In the genomic region with DNA sequence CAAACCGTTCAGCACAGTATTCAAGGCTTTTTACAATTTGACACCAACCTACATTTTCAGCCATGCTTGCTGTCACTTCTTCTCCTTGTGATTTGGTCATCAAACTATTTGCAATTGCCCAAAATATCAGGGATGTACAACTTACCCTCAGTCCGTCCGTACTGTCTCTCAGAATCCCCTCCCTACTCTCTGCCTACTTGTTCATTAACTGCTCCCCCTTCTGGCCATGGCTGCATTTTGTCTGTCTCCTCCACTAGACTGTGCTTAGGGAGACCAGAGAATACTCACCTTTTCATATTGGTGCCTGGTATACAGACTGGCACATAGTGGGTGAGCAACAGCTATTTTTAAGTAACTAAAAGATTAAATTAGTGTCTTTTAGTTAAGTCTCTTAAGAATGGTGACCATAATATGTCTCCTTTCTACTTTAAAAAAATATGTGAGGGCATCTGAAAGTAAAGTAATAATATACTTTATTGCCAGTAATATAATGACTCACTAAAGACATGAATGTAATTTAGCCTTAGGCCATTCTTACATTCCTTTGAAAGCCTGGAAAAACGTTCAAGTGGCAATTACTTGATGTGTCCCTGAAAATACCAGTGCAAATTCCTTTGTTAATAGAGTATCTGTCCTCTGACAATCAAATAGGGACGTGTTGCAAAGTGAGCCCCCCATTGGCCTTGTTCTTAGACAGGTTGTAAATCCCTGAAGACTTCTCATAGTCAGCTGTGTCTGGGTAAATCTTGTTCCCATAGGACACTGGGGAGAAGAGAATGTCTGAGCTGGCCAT, we compare ENCODE assay signal across 9 cellular contexts. TPM values are rescaled to one million over a fixed set of nuclear protein-coding genes. Genes with fewer than 3 reads are reported as not detected.
DNase-seq lines count a peak whose midpoint lies in the region; ATAC-seq and TF ChIP-seq lines count a peak whose summit lies in the region.
"Had no signal": no experiment of that assay in that cellular context is flagged by ENCODE, and none has a peak within 500 bp of the region (broad histone marks: within the 10 kb centered on the region; RNA-seq: fewer than 3 reads in every experiment).

No MANE protein-coding gene starts in this region.

- H3K4me3 ChIP-seq in GM23338, result no peak overlapping the region
- H3K4me3 ChIP-seq: BLaER1 treated with 17β-estradiol and CSF1 and Interleukin-3, amounts not matched to agents 10 nM and 100 nM had no signal

- no peaks in the 10 kb centered on the region for H3K27me3 Mint-ChIP-seq in GM23338 (ENCODE audit: insufficient read depth, low read depth, poor library complexity)
- H3K27me3 Mint-ChIP-seq in activated CD8-positive, alpha-beta T cell treated with anti-CD3 and anti-CD28 coated beads, Interleukin-2, amount 10 ng/mL, durations not matched to agents 7 days and 5 days (ENCODE audit: low read depth), result peaks cover 29% of the 10 kb centered on the region
- H3K27me3 Mint-ChIP-seq in glutamatergic neuron (ENCODE audit: unreplicated experiment), result no peaks in the 10 kb centered on the region

- no peak overlapping the region for H3K27ac ChIP-seq in GM23338 (ENCODE audit: low read depth)
- H3K27ac ChIP-seq: BLaER1 treated with 17β-estradiol and CSF1 and Interleukin-3, amounts not matched to agents 10 nM and 100 nM had no signal

- TF ChIP-seq CTCF in GM23338 (conservative IDR thresholded peaks at IDR 0.05; ENCODE audit: low read depth in 2 of 2), result peak; percentile 79 to 86
- TF ChIP-seq CTCF in glutamatergic neuron (IDR thresholded peaks at IDR 0.05; ENCODE audit: partially characterized antibody, unreplicated experiment), result peak; percentile 40

- H3K4me1 Mint-ChIP-seq in GM23338 (peaks cover 14% of the 10 kb centered on the region), glutamatergic neuron (ENCODE audit: low read depth, unreplicated experiment) (no peaks in the 10 kb centered on the region)
- H3K4me1 Mint-ChIP-seq in activated CD8-positive, alpha-beta T cell treated with anti-CD3 and anti-CD28 coated beads, Interleukin-2, amount 10 ng/mL, durations not matched to agents 7 days and 5 days (ENCODE audit: low read depth), result no peaks in the 10 kb centered on the region

- no peak overlapping the region for H2AFZ ChIP-seq in GM23338

- H3K4me3 Mint-ChIP-seq in GM23338, result no peak overlapping the region
- no peak overlapping the region for H3K4me3 Mint-ChIP-seq in activated CD8-positive, alpha-beta T cell treated with anti-CD3 and anti-CD28 coated beads, Interleukin-2, amount 10 ng/mL, durations not matched to agents 7 days and 5 days
- H3K4me3 Mint-ChIP-seq in glutamatergic neuron (ENCODE audit: unreplicated experiment), result no peak overlapping the region

- POLR2A ChIA-PET in activated CD8-positive, alpha-beta T cell treated with anti-CD3 and anti-CD28 coated beads, Interleukin-2, amount 10 ng/mL, durations not matched to agents 7 days and 5 days (lab: Charles Lee), result no interaction called here

- H3K36me3 ChIP-seq in GM23338 (ENCODE audit: insufficient read depth), result no peaks in the 10 kb centered on the region
- H3K36me3 ChIP-seq: BLaER1 treated with 17β-estradiol and CSF1 and Interleukin-3, amounts not matched to agents 10 nM and 100 nM had no signal

- H3K79me2 ChIP-seq in GM23338 (replicated peaks; ENCODE audit: insufficient read depth), result no peaks in the 10 kb centered on the region

- no peaks in the 10 kb centered on the region for H3K36me3 Mint-ChIP-seq in GM23338 (ENCODE audit: low read depth)
- no peaks in the 10 kb centered on the region for H3K36me3 Mint-ChIP-seq in activated CD8-positive, alpha-beta T cell treated with anti-CD3 and anti-CD28 coated beads, Interleukin-2, amount 10 ng/mL, durations not matched to agents 7 days and 5 days (ENCODE audit: low read depth)
- H3K36me3 Mint-ChIP-seq in glutamatergic neuron (ENCODE audit: unreplicated experiment), result no peaks in the 10 kb centered on the region

- no peaks in the 10 kb centered on the region for H3K9me2 ChIP-seq in GM23338 (ENCODE audit: insufficient read depth)

- no peak overlapping the region for H3K4me2 ChIP-seq in GM23338
- H3K4me2 ChIP-seq: BLaER1 treated with 17β-estradiol and CSF1 and Interleukin-3, amounts not matched to agents 10 nM and 100 nM had no signal

- ATAC-seq in GM23338, result peak; percentile 98
- no peak for ATAC-seq in activated CD8-positive, alpha-beta T cell treated with anti-CD3 and anti-CD28 coated beads, Interleukin-2, amount 10 ng/mL, durations not matched to agents 7 days and 5 days

- DNase-seq in NCI-H2081 (lab: John Stamatoyannopoulos, UW) (peak; percentile 26 to 44), NCI-H2081 treated with DMSO at 0.1 percent for 48 hours (lab: John Stamatoyannopoulos, UW) (no peak), GM23338 (ENCODE audit: low spot score) (peak; percentile 86), NCI-H1092 (lab: John Stamatoyannopoulos, UW) (peak; percentile 14), glutamatergic neuron (peak; percentile 70), NCI-H1105 treated with DMSO at 0.1 percent for 48 hours (lab: John Stamatoyannopoulos, UW) (no peak)
- DNase-seq in activated CD8-positive, alpha-beta T cell treated with anti-CD3 and anti-CD28 coated beads, Interleukin-2, amount 10 ng/mL, durations not matched to agents 7 days and 5 days, result peak; percentile 30
- peak; percentile 28 for DNase-seq in stimulated activated CD4-positive, alpha-beta T cell treated with anti-CD3 and anti-CD28 coated beads, Interleukin-12 subunit alpha, Interleukin-12 subunit beta, amount 100 ng/mL, for 4 hours

- H4K20me1 ChIP-seq in GM23338 (replicated peaks; ENCODE audit: insufficient read depth), result no peaks in the 10 kb centered on the region
- H4K20me1 ChIP-seq: BLaER1 treated with 17β-estradiol and CSF1 and Interleukin-3, amounts not matched to agents 10 nM and 100 nM had no signal

- CTCF ChIA-PET in activated CD8-positive, alpha-beta T cell treated with anti-CD3 and anti-CD28 coated beads, Interleukin-2, amount 10 ng/mL, durations not matched to agents 7 days and 5 days (lab: Charles Lee), result interaction anchor here (1.2 to 1.5 kb wide), 2 partner anchors 11 to 32 kb away, joined by 3 to 4 read pairs; no protein-coding TSS in a partner anchor

- H3K27me3 ChIP-seq in GM23338 (ENCODE audit: insufficient read depth), result no peaks in the 10 kb centered on the region
- H3K27me3 ChIP-seq: BLaER1 treated with 17β-estradiol and CSF1 and Interleukin-3, amounts not matched to agents 10 nM and 100 nM had no signal

- H3K9me3 Mint-ChIP-seq in GM23338, result no peaks in the 10 kb centered on the region
- no peaks in the 10 kb centered on the region for H3K9me3 Mint-ChIP-seq in activated CD8-positive, alpha-beta T cell treated with anti-CD3 and anti-CD28 coated beads, Interleukin-2, amount 10 ng/mL, durations not matched to agents 7 days and 5 days (ENCODE audit: insufficient read depth)
- no peaks in the 10 kb centered on the region for H3K9me3 Mint-ChIP-seq in glutamatergic neuron (ENCODE audit: unreplicated experiment)

- H3K27ac Mint-ChIP-seq in GM23338 (no peak overlapping the region), glutamatergic neuron (ENCODE audit: unreplicated experiment) (no peak overlapping the region)
- H3K27ac Mint-ChIP-seq in activated CD8-positive, alpha-beta T cell treated with anti-CD3 and anti-CD28 coated beads, Interleukin-2, amount 10 ng/mL, durations not matched to agents 7 days and 5 days, result no peak overlapping the region

- no peaks in the 10 kb centered on the region for H3F3A ChIP-seq in GM23338 (replicated peaks; ENCODE audit: low read depth)

- no peaks in the 10 kb centered on the region for H3K4me1 ChIP-seq in GM23338 (ENCODE audit: insufficient read depth)

TF ChIP-seq in GM23338, 12 proteins besides CTCF, POLR2A, EP300 and RAD21 (continues in another document):
- TF ChIP-seq ZNF331 (CRISPR knock-in tag; IDR thresholded peaks at IDR 0.05; ENCODE audit: low read depth) (no peak), POLR2AphosphoS5 (IDR thresholded peaks at IDR 0.05; ENCODE audit: low read depth) (no peak), NANOG (IDR thresholded peaks at IDR 0.05; ENCODE audit: borderline replicate concordance) (no peak), EZH2 (IDR thresholded peaks at IDR 0.05; ENCODE audit: low read depth, unreplicated experiment) (no peak), STAT1 (IDR thresholded peaks at IDR 0.05; ENCODE audit: unreplicated experiment) (no peak), JUNB (IDR thresholded peaks at IDR 0.05; ENCODE audit: unreplicated experiment) (no peak)
- TF ChIP-seq, protein P1, sequence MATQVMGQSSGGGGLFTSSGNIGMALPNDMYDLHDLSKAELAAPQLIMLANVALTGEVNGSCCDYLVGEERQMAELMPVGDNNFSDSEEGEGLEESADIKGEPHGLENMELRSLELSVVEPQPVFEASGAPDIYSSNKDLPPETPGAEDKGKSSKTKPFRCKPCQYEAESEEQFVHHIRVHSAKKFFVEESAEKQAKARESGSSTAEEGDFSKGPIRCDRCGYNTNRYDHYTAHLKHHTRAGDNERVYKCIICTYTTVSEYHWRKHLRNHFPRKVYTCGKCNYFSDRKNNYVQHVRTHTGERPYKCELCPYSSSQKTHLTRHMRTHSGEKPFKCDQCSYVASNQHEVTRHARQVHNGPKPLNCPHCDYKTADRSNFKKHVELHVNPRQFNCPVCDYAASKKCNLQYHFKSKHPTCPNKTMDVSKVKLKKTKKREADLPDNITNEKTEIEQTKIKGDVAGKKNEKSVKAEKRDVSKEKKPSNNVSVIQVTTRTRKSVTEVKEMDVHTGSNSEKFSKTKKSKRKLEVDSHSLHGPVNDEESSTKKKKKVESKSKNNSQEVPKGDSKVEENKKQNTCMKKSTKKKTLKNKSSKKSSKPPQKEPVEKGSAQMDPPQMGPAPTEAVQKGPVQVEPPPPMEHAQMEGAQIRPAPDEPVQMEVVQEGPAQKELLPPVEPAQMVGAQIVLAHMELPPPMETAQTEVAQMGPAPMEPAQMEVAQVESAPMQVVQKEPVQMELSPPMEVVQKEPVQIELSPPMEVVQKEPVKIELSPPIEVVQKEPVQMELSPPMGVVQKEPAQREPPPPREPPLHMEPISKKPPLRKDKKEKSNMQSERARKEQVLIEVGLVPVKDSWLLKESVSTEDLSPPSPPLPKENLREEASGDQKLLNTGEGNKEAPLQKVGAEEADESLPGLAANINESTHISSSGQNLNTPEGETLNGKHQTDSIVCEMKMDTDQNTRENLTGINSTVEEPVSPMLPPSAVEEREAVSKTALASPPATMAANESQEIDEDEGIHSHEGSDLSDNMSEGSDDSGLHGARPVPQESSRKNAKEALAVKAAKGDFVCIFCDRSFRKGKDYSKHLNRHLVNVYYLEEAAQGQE (IDR thresholded peaks at IDR 0.05; ENCODE audit: unreplicated experiment), result no peak

RNA-seq across cellular contexts. Expression of a gene that starts 27.8 kb away (rescaled TPM):
- total RNA-seq in GM23338 (2014; rRNA removed; shearing (Covaris generic)), result 1.4 and 2.2 TPM in 2 replicates
- 0.31 and 0.45 TPM in 2 replicates for polyA plus RNA-seq in GM23338 (2016; fragmentation: Nextera tagmentation; extraction: Ambion mirVana)
- total RNA-seq in activated CD8-positive, alpha-beta T cell treated with anti-CD3 and anti-CD28 coated beads, Interleukin-2, amount 10 ng/mL, durations not matched to agents 7 days and 5 days, result not detected
- not detected for total RNA-seq in glutamatergic neuron (ENCODE audit: unreplicated experiment)

Comparison
In these comparisons a context has a peak if more than half of its experiments do, and no peak if none do; other contexts are left out.
1. DNase-seq: peak in NCI-H2081 (2 of 2), GM23338 (single experiment), NCI-H1092 (single experiment), activated CD8-positive, alpha-beta T cell treated with anti-CD3 and anti-CD28 coated beads, Interleukin-2, amount 10 ng/mL, durations not matched to agents 7 days and 5 days (single experiment), glutamatergic neuron (single experiment) and stimulated activated CD4-positive, alpha-beta T cell treated with anti-CD3 and anti-CD28 coated beads, Interleukin-12 subunit alpha, Interleukin-12 subunit beta, amount 100 ng/mL, for 4 hours (single experiment); none in NCI-H2081 treated with DMSO at 0.1 percent for 48 hours (single experiment) and NCI-H1105 treated with DMSO at 0.1 percent for 48 hours (single experiment).